1 cellular context compared by ENCODE assay signal in the genomic region with DNA sequence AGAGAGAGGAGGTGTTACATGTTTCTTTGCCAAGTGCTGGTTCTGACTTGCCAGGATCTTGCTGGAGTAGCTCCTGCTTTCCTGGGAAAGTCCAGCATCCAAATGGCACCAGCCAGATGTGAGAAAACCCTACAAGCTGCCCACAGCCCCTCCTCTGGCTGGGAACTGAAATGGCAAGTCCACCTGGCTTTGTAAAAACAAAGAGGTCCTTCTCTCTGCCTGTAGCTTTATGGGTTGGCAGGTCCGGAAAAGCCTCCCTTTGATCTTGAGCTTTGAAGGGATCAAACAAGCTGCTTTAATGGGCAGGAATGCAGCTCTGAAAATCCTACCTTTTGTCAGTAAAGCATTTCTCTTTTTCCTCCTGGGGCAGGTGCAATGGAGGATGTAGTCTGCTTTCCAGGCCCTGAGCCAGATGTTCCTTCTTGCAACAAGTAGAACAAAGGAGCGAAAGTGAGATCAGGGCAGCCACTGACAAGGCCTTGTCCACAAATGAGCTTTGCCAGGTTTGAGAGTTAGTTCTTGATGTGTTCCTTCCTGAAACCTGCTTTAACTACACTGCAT.
A peak's percentile ranks its signal among the peaks of the same experiment; 100 is the strongest.
TF ChIP-seq lines count a peak whose summit lies in the region.

No MANE protein-coding gene starts in this region.

TF ChIP-seq in HepG2, 621 proteins besides CTCF, POLR2A, EP300 and RAD21 (continued from another document and continues in another):
- TF ChIP-seq AGO2 (optimal IDR thresholded peaks at IDR 0.05; ENCODE audit: low read depth, low read length): no peak
- peak; percentile 90 for TF ChIP-seq TEAD3 (CRISPR knock-in tag; optimal IDR thresholded peaks at IDR 0.05; ENCODE audit: borderline replicate concordance)
- TF ChIP-seq, protein P1, sequence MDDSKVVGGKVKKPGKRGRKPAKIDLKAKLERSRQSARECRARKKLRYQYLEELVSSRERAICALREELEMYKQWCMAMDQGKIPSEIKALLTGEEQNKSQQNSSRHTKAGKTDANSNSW (CRISPR knock-in tag; IDR thresholded peaks at IDR 0.05; ENCODE audit: borderline replicate concordance): no peak
- no peak for TF ChIP-seq HNRNPK (IDR thresholded peaks at IDR 0.05; ENCODE audit: low read depth, low read length, poor library complexity, severe bottlenecking)
- TF ChIP-seq, protein P2, sequence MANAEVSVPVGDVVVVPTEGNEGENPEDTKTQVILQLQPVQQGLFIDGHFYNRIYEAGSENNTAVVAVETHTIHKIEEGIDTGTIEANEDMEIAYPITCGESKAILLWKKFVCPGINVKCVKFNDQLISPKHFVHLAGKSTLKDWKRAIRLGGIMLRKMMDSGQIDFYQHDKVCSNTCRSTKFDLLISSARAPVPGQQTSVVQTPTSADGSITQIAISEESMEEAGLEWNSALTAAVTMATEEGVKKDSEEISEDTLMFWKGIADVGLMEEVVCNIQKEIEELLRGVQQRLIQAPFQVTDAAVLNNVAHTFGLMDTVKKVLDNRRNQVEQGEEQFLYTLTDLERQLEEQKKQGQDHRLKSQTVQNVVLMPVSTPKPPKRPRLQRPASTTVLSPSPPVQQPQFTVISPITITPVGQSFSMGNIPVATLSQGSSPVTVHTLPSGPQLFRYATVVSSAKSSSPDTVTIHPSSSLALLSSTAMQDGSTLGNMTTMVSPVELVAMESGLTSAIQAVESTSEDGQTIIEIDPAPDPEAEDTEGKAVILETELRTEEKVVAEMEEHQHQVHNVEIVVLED (CRISPR knock-in tag; IDR thresholded peaks at IDR 0.05; ENCODE audit: borderline replicate concordance): no peak
- TF ChIP-seq SIN3A (IDR thresholded peaks at IDR 0.05; ENCODE audit: borderline replicate concordance, low read depth, low read length): no peak
- no peak for TF ChIP-seq SETDB1 (CRISPR knock-in tag; IDR thresholded peaks at IDR 0.05; ENCODE audit: borderline replicate concordance)
- no peak for TF ChIP-seq SMAD9 (CRISPR knock-in tag; IDR thresholded peaks at IDR 0.05)
- no peak for TF ChIP-seq ZNF549 (CRISPR knock-in tag; IDR thresholded peaks at IDR 0.05)
- peak; percentile 53 for TF ChIP-seq ZFX (CRISPR knock-in tag; IDR thresholded peaks at IDR 0.05; ENCODE audit: low read depth)
- peak; percentile 91 for TF ChIP-seq ZNF644 (CRISPR knock-in tag; IDR thresholded peaks at IDR 0.05; ENCODE audit: low read depth)
- TF ChIP-seq, protein P3, sequence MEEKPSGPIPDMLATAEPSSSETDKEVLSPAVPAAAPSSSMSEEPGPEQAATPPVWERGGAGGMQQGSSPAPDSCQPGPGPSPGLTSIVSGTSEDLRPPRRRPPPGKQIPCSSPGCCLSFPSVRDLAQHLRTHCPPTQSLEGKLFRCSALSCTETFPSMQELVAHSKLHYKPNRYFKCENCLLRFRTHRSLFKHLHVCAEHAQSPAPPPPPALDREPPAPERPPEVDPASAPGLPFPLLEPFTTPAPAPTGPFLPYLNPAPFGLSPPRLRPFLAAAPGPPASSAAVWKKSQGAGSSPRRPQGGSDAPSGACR (CRISPR knock-in tag; IDR thresholded peaks at IDR 0.05): no peak
- TF ChIP-seq ZSCAN12 (CRISPR knock-in tag; IDR thresholded peaks at IDR 0.05): no peak
- no peak for TF ChIP-seq PHF20 (CRISPR knock-in tag; IDR thresholded peaks at IDR 0.05)
- TF ChIP-seq TCF7 (IDR thresholded peaks at IDR 0.05; ENCODE audit: low read depth): peak; percentile 93
- TF ChIP-seq ZNF138 (CRISPR knock-in tag; IDR thresholded peaks at IDR 0.05; ENCODE audit: low read depth): no peak
- no peak for TF ChIP-seq ZBTB43 (CRISPR knock-in tag; conservative IDR thresholded peaks at IDR 0.05)
- no peak for TF ChIP-seq NRL (CRISPR knock-in tag; IDR thresholded peaks at IDR 0.05; ENCODE audit: borderline replicate concordance)
- TF ChIP-seq ZBTB4 (CRISPR knock-in tag; IDR thresholded peaks at IDR 0.05; ENCODE audit: borderline replicate concordance): no peak
- no peak for TF ChIP-seq NCOA5 (CRISPR knock-in tag; IDR thresholded peaks at IDR 0.05)
- no peak for TF ChIP-seq TBP (CRISPR knock-in tag; IDR thresholded peaks at IDR 0.05)
- TF ChIP-seq PLRG1 (conservative IDR thresholded peaks at IDR 0.05): no peak
- peak; percentile 66; the same call in 1 of the 2 replicates for TF ChIP-seq ZBTB42 (CRISPR knock-in tag; IDR thresholded peaks at IDR 0.05)
- no peak for TF ChIP-seq SNAPC5 (CRISPR knock-in tag; IDR thresholded peaks at IDR 0.05; ENCODE audit: borderline replicate concordance)
- TF ChIP-seq, protein P4, sequence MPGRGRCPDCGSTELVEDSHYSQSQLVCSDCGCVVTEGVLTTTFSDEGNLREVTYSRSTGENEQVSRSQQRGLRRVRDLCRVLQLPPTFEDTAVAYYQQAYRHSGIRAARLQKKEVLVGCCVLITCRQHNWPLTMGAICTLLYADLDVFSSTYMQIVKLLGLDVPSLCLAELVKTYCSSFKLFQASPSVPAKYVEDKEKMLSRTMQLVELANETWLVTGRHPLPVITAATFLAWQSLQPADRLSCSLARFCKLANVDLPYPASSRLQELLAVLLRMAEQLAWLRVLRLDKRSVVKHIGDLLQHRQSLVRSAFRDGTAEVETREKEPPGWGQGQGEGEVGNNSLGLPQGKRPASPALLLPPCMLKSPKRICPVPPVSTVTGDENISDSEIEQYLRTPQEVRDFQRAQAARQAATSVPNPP (CRISPR knock-in tag; IDR thresholded peaks at IDR 0.05): no peak
- TF ChIP-seq ARID5B (CRISPR knock-in tag; IDR thresholded peaks at IDR 0.05): peak; percentile 83
- TF ChIP-seq ATAD3A (CRISPR knock-in tag; IDR thresholded peaks at IDR 0.05): no peak
- no peak for TF ChIP-seq CC2D1A (CRISPR knock-in tag; IDR thresholded peaks at IDR 0.05)
- no peak for TF ChIP-seq ZNF775 (CRISPR knock-in tag; IDR thresholded peaks at IDR 0.05; ENCODE audit: borderline replicate concordance)
- no peak for TF ChIP-seq ZNF564 (CRISPR knock-in tag; IDR thresholded peaks at IDR 0.05)
- TF ChIP-seq ZNF614 (CRISPR knock-in tag; IDR thresholded peaks at IDR 0.05; ENCODE audit: borderline replicate concordance): no peak
- TF ChIP-seq PHF21A (CRISPR knock-in tag; IDR thresholded peaks at IDR 0.05): no peak
- no peak for TF ChIP-seq ZFP36L1 (CRISPR knock-in tag; IDR thresholded peaks at IDR 0.05)
- TF ChIP-seq ZNF710 (CRISPR knock-in tag; IDR thresholded peaks at IDR 0.05; ENCODE audit: borderline replicate concordance): peak; percentile 60; the same call in 1 of the 2 replicates
- TF ChIP-seq MBNL3 (CRISPR knock-in tag; conservative IDR thresholded peaks at IDR 0.05): no peak
- TF ChIP-seq THAP8 (CRISPR knock-in tag; IDR thresholded peaks at IDR 0.05; ENCODE audit: borderline replicate concordance): no peak
- TF ChIP-seq MEIS2 (CRISPR knock-in tag; IDR thresholded peaks at IDR 0.05): peak; percentile 75; the same call in 1 of the 2 replicates
- no peak for TF ChIP-seq MAF1 (CRISPR knock-in tag; IDR thresholded peaks at IDR 0.05; ENCODE audit: borderline replicate concordance)
- TF ChIP-seq ZMYM4 (CRISPR knock-in tag; IDR thresholded peaks at IDR 0.05): peak; percentile 63; the same call in 1 of the 2 replicates
- TF ChIP-seq ZNF670 (CRISPR knock-in tag; IDR thresholded peaks at IDR 0.05; ENCODE audit: borderline replicate concordance): no peak
- no peak for TF ChIP-seq NFRKB (IDR thresholded peaks at IDR 0.05)
- TF ChIP-seq ARNT (IDR thresholded peaks at IDR 0.05): no peak
- TF ChIP-seq SSRP1 (CRISPR knock-in tag; IDR thresholded peaks at IDR 0.05): no peak
- no peak for TF ChIP-seq JUN (CRISPR knock-in tag; IDR thresholded peaks at IDR 0.05)
- peak; percentile 38; the same call in 1 of the 2 replicates for TF ChIP-seq ZNF292 (CRISPR knock-in tag; IDR thresholded peaks at IDR 0.05; ENCODE audit: borderline replicate concordance, low read depth)
- TF ChIP-seq MIER2 (CRISPR knock-in tag; IDR thresholded peaks at IDR 0.05): 0 out of 2 replicates have a peak, but pooled peaks have one; percentile 19
- 0 out of 2 replicates have a peak, but pooled peaks have one; percentile 15 for TF ChIP-seq ZFY (CRISPR knock-in tag; IDR thresholded peaks at IDR 0.05)
- TF ChIP-seq ZNF234 (CRISPR knock-in tag; conservative IDR thresholded peaks at IDR 0.05): no peak
- no peak for TF ChIP-seq ZNF3 (CRISPR knock-in tag; IDR thresholded peaks at IDR 0.05)
- no peak for TF ChIP-seq BATF2 (CRISPR knock-in tag; IDR thresholded peaks at IDR 0.05)
- no peak for TF ChIP-seq GATAD1 (CRISPR knock-in tag; IDR thresholded peaks at IDR 0.05)
